ENCODE assay signal across 1 cellular context in the genomic region with DNA sequence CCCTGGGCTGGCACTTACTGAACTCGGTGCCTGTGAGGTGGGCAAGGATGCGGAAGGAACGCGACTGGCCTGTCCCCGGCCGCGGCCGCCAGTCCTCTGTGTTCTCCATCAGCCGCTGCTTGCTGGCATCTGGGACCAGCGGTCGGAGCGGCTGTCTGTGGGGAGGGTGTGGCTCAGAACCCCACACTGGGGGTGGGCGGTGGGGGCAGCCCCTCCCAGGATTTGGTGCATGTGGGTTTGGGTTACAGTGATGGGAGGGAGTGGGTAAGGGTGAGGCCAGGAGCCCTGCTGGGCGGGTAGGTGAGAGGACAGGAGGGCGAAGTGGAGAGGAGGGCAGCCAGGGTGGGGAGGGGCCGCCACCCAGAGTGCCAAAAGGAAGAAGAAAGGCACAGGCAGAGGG.
A peak's percentile ranks its signal among the peaks of the same experiment; 100 is the strongest.
TF ChIP-seq lines count a peak whose summit lies in the region.

No MANE protein-coding gene starts in this region.

TF ChIP-seq in K562, 482 proteins besides CTCF, POLR2A, EP300 and RAD21:
- TF ChIP-seq JUN (IDR thresholded peaks at IDR 0.05; ENCODE audit: borderline replicate concordance, low read depth, low read length) (no peak), JUN (CRISPR knock-in tag; IDR thresholded peaks at IDR 0.05; ENCODE audit: borderline replicate concordance) (no peak), MEF2D (tag; conservative IDR thresholded peaks at IDR 0.05; ENCODE audit: low read depth) (no peak), TEAD1 (CRISPR knock-in tag; IDR thresholded peaks at IDR 0.05) (0 out of 4 replicates have a peak, but pooled peaks of 1 of the 2 experiments have one; percentile 30), RBFOX2 (IDR thresholded peaks at IDR 0.05; ENCODE audit: low read depth, low read length) (peak; percentile 52), RBM22 (IDR thresholded peaks at IDR 0.05; ENCODE audit: low read depth, low read length, poor library complexity, severe bottlenecking) (peak; percentile 12), ZNF12 (CRISPR knock-in tag; IDR thresholded peaks at IDR 0.05) (no peak), SMARCA5 (IDR thresholded peaks at IDR 0.05) (0 out of 2 replicates have a peak, but pooled peaks have one; percentile 40)
